11 cellular contexts compared by ENCODE assay signal in genomic region chr12:122087431-122088180, GRCh38. TPM values are rescaled to one million over a fixed set of nuclear protein-coding genes. Genes with fewer than 3 reads are reported as not detected.
DNase-seq lines count a peak whose midpoint lies in the region; ATAC-seq and TF ChIP-seq lines count a peak whose summit lies in the region.
"Had no signal": no experiment of that assay in that cellular context is flagged by ENCODE, and none has a peak within 500 bp of the region (broad histone marks: within the 10 kb centered on the region; RNA-seq: fewer than 3 reads in every experiment).

No MANE protein-coding gene starts in this region.

- H3K4me1 ChIP-seq in right cardiac atrium (ENCODE audit: control insufficient read depth, insufficient read depth, low read length): peaks cover 19% of the 10 kb centered on the region

- intact Hi-C loops in CD4-positive, alpha-beta T cell (cut with DNase I, micrococcal nuclease): no loop called here
- intact Hi-C loops in activated T-helper 2 cell treated with anti-CD3 and anti-CD28 coated beads, Interferon-gamma antibody, Interleukin-2, Interleukin-4, amounts not matched to agents 10 μg/mL and 5 μg/mL and 100 μg/mL, durations not matched to agents 14 hours and 24 hours and 36 hours (cut with micrococcal nuclease): no loop called here
- intact Hi-C loops in right cardiac atrium (cut with DNase I): no loop called here

- no peak for DNase-seq in CD4-positive, alpha-beta T cell
- DNase-seq in activated T-helper 2 cell treated with anti-CD3 and anti-CD28 coated beads, Interferon-gamma antibody, Interleukin-2, Interleukin-4, amounts not matched to agents 10 μg/mL and 5 μg/mL and 100 μg/mL, durations not matched to agents 14 hours and 24 hours and 36 hours (ENCODE audit: low spot score): no peak
- no peak for DNase-seq in right cardiac atrium
- peak; percentile 75 for DNase-seq in retina
- DNase-seq in activated CD4-positive, alpha-beta T cell treated with anti-CD3 and anti-CD28 coated beads, Interleukin-2, amount 50 U/mL, for 1 hour: no peak
- no peak for DNase-seq in HuH-7 (ENCODE audit: low spot score)
- DNase-seq in T-helper 1 cell: no peak
- DNase-seq: activated T-cell treated with anti-CD3 and anti-CD28 coated beads, Interleukin-2, amount 50 U/mL, for 1 hour; NCI-H1092 had no signal

- peaks cover 43% of the 10 kb centered on the region for H3K36me3 Mint-ChIP-seq in CD4-positive, alpha-beta T cell (ENCODE audit: low read depth)
- peaks cover 59% of the 10 kb centered on the region for H3K36me3 Mint-ChIP-seq in activated T-helper 2 cell treated with anti-CD3 and anti-CD28 coated beads, Interferon-gamma antibody, Interleukin-2, Interleukin-4, amounts not matched to agents 10 μg/mL and 5 μg/mL and 100 μg/mL, durations not matched to agents 14 hours and 24 hours and 36 hours (ENCODE audit: low read depth)

- no peak overlapping the region for H3K27ac Mint-ChIP-seq in CD4-positive, alpha-beta T cell
- H3K27ac Mint-ChIP-seq in activated T-helper 2 cell treated with anti-CD3 and anti-CD28 coated beads, Interferon-gamma antibody, Interleukin-2, Interleukin-4, amounts not matched to agents 10 μg/mL and 5 μg/mL and 100 μg/mL, durations not matched to agents 14 hours and 24 hours and 36 hours: peak overlapping the region; percentile 21

- H3K27me3 Mint-ChIP-seq in CD4-positive, alpha-beta T cell: no peaks in the 10 kb centered on the region
- H3K27me3 Mint-ChIP-seq in activated T-helper 2 cell treated with anti-CD3 and anti-CD28 coated beads, Interferon-gamma antibody, Interleukin-2, Interleukin-4, amounts not matched to agents 10 μg/mL and 5 μg/mL and 100 μg/mL, durations not matched to agents 14 hours and 24 hours and 36 hours (ENCODE audit: low read depth): no peaks in the 10 kb centered on the region

- H3K4me3 Mint-ChIP-seq in CD4-positive, alpha-beta T cell: peak overlapping the region; percentile 21
- H3K4me3 Mint-ChIP-seq in activated T-helper 2 cell treated with anti-CD3 and anti-CD28 coated beads, Interferon-gamma antibody, Interleukin-2, Interleukin-4, amounts not matched to agents 10 μg/mL and 5 μg/mL and 100 μg/mL, durations not matched to agents 14 hours and 24 hours and 36 hours (ENCODE audit: low read depth): no peak overlapping the region

- no peaks in the 10 kb centered on the region for H3K27me3 ChIP-seq in CD4-positive, alpha-beta T cell (ENCODE audit: control insufficient read depth, insufficient read depth, low read length)
- no peaks in the 10 kb centered on the region for H3K27me3 ChIP-seq in right cardiac atrium (ENCODE audit: control insufficient read depth, insufficient read depth)
- H3K27me3 ChIP-seq: hepatocyte had no signal

- no peak overlapping the region for H3K27ac ChIP-seq in CD4-positive, alpha-beta T cell (ENCODE audit: low read depth, low read length)
- peak overlapping the region; percentile 3 for H3K27ac ChIP-seq in right cardiac atrium (ENCODE audit: low read length)
- H3K27ac ChIP-seq: hepatocyte had no signal

- CTCF ChIA-PET in CD4-positive, alpha-beta T cell (lab: Charles Lee): interaction anchor here (2.9 to 3.0 kb wide), 2 partner anchors 12 to 33 kb away, joined by 8 to 10 read pairs; no protein-coding TSS in a partner anchor

- POLR2A ChIA-PET in CD4-positive, alpha-beta T cell (lab: Charles Lee): interaction anchor here (0.7 to 3.2 kb wide), 6 partner anchors 7 to 1860 kb away, joined by 3 to 24 read pairs (median 8); partner anchors contain the start of gene MLXIP

- H3K4me3 ChIP-seq in right cardiac atrium (ENCODE audit: low read length): no peak overlapping the region
- H3K4me3 ChIP-seq: hepatocyte had no signal

- no peak for TF ChIP-seq CTCF in CD4-positive, alpha-beta T cell (IDR thresholded peaks at IDR 0.05)

- H3K9me3 ChIP-seq in CD4-positive, alpha-beta T cell (ENCODE audit: control insufficient read depth, low read length): no peaks in the 10 kb centered on the region
- H3K9me3 ChIP-seq in right cardiac atrium (ENCODE audit: control insufficient read depth, low read length): no peaks in the 10 kb centered on the region

- WGBS in right cardiac atrium: 74% methylated on average over 17 of the region's 17 CpGs

- peaks cover 71% of the 10 kb centered on the region for H3K4me1 Mint-ChIP-seq in CD4-positive, alpha-beta T cell (ENCODE audit: low read depth)
- peaks cover 38% of the 10 kb centered on the region for H3K4me1 Mint-ChIP-seq in activated T-helper 2 cell treated with anti-CD3 and anti-CD28 coated beads, Interferon-gamma antibody, Interleukin-2, Interleukin-4, amounts not matched to agents 10 μg/mL and 5 μg/mL and 100 μg/mL, durations not matched to agents 14 hours and 24 hours and 36 hours (ENCODE audit: low read depth)

- ATAC-seq in CD4-positive, alpha-beta T cell (ENCODE audit: poor library complexity): no peak
- ATAC-seq in right cardiac atrium (peak in 1 of 2 donors; percentile 6), HG02884 (IDR thresholded peaks at IDR 0.05; ENCODE audit: unreplicated experiment) (no peak)

- no peaks in the 10 kb centered on the region for H3K9me3 Mint-ChIP-seq in CD4-positive, alpha-beta T cell
- no peaks in the 10 kb centered on the region for H3K9me3 Mint-ChIP-seq in activated T-helper 2 cell treated with anti-CD3 and anti-CD28 coated beads, Interferon-gamma antibody, Interleukin-2, Interleukin-4, amounts not matched to agents 10 μg/mL and 5 μg/mL and 100 μg/mL, durations not matched to agents 14 hours and 24 hours and 36 hours

RNA-seq across cellular contexts. Expression of gene MLXIP, which starts 9.1 kb away (rescaled TPM):
- total RNA-seq in CD4-positive, alpha-beta T cell: 10 to 100 TPM; 98.0 to 99.3 TPM
- 36.7 and 41.4 TPM in 2 replicates for total RNA-seq in activated T-helper 2 cell treated with anti-CD3 and anti-CD28 coated beads, Interferon-gamma antibody, Interleukin-2, Interleukin-4, amounts not matched to agents 10 μg/mL and 5 μg/mL and 100 μg/mL, durations not matched to agents 14 hours and 24 hours and 36 hours
- 10 to 100 TPM; 28.8 to 36.0 (median 33.9) TPM for total RNA-seq in right cardiac atrium
- 26.4 TPM for polyA plus RNA-seq in right cardiac atrium
